20 cellular contexts compared by ENCODE assay signal in the genomic region with DNA sequence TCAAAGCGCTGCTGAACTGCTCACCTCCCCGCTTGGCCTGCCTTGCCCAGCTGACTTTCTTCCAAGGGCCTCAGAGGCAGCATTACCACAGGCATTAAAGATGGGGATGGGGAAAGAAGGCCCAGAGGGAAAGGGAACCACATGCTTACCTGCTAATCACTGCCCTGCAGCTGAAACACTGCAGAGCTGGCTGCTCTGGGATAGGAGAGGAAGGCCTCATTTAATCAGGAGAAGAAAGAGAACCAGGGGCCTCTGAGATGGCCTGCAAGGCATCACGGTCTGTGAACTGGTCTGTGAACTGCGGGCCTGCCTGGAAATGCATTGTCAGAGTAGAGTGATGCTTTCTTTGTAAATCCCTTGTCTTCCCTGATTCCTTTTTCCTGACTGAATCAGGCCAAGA. TPM values are rescaled to one million over a fixed set of nuclear protein-coding genes. Genes with fewer than 3 reads are reported as not detected.
DNase-seq lines count a peak whose midpoint lies in the region; ATAC-seq and TF ChIP-seq lines count a peak whose summit lies in the region.
"Had no signal": no experiment of that assay in that cellular context is flagged by ENCODE, and none has a peak within 500 bp of the region (broad histone marks: within the 10 kb centered on the region; RNA-seq: fewer than 3 reads in every experiment).

No MANE protein-coding gene starts in this region.

- ATAC-seq in HG03354 (IDR thresholded peaks at IDR 0.05; ENCODE audit: poor library complexity, severe bottlenecking, unreplicated experiment) = no peak
- no peak for ATAC-seq in naive thymus-derived CD8-positive, alpha-beta T cell
- ATAC-seq: CD8-positive, alpha-beta T cell; Panc1; SK-N-SH treated with all-trans-retinoic acid at 6 μM for 48 hours had no signal

- no peak for DNase-seq in Calu3
- no peak for DNase-seq in SJCRH30
- DNase-seq in nephron progenitor cell = no peak
- DNase-seq in GM19238 (ENCODE audit: insufficient read length, low spot score) = no peak
- no peak for DNase-seq in naive thymus-derived CD8-positive, alpha-beta T cell
- DNase-seq in kidney tubule cell (ENCODE audit: low spot score) = no peak
- DNase-seq: CD8-positive, alpha-beta T cell; DND-41; GDM1; Kasumi-1; NCI-H1417 treated with DMSO at 0.1 percent for 48 hours; NCI-H2029; NCI-H2171; NCI-H510A; Right ventricle myocardium superior had no signal

- no peak overlapping the region for H3K4me3 ChIP-seq in SJCRH30
- H3K4me3 ChIP-seq in iPS-15b (ENCODE audit: low read depth, low read length) = no peak overlapping the region

- H3K27me3 Mint-ChIP-seq in Calu3 (ENCODE audit: unreplicated experiment) = no peaks in the 10 kb centered on the region
- H3K27me3 Mint-ChIP-seq in nephron progenitor cell (ENCODE audit: low read depth, poor library complexity) = peaks cover 7% of the 10 kb centered on the region
- no peaks in the 10 kb centered on the region for H3K27me3 Mint-ChIP-seq in naive thymus-derived CD8-positive, alpha-beta T cell
- H3K27me3 Mint-ChIP-seq: IgD-negative memory B cell had no signal

- no peaks in the 10 kb centered on the region for H3K9me3 ChIP-seq in SJCRH30 (replicated peaks)
- H3K9me3 ChIP-seq in iPS-15b (ENCODE audit: control insufficient read depth, insufficient read depth, low read length) = no peaks in the 10 kb centered on the region

- H3K36me3 Mint-ChIP-seq in Calu3 (ENCODE audit: insufficient read depth, unreplicated experiment) = no peaks in the 10 kb centered on the region
- peaks cover 31% of the 10 kb centered on the region for H3K36me3 Mint-ChIP-seq in nephron progenitor cell (ENCODE audit: low read depth)
- peaks cover 18 to 41% (median 27%) of the 10 kb centered on the region in 3 donors for H3K36me3 Mint-ChIP-seq in naive thymus-derived CD8-positive, alpha-beta T cell

- BruUV-seq in Calu3 (replicated peaks; lab: Mats Ljungman, UMichigan) = no TSS peak

- CTCF ChIA-PET in Calu3 (lab: Charles Lee) = interaction anchor here (2.5 kb wide), 1 partner anchor 159 kb away, joined by 24 read pairs; no protein-coding TSS in a partner anchor

- TF ChIP-seq CTCF in Calu3 (IDR thresholded peaks at IDR 0.05; ENCODE audit: unreplicated experiment) = no peak
- no peak for TF ChIP-seq CTCF in nephron progenitor cell (IDR thresholded peaks at IDR 0.05)

- H3K4me3 Mint-ChIP-seq in Calu3 (ENCODE audit: low read depth, unreplicated experiment) = no peak overlapping the region
- H3K4me3 Mint-ChIP-seq in nephron progenitor cell = no peak overlapping the region
- no peak overlapping the region for H3K4me3 Mint-ChIP-seq in naive thymus-derived CD8-positive, alpha-beta T cell
- H3K4me3 Mint-ChIP-seq: CD8-positive, alpha-beta T cell; IgD-negative memory B cell had no signal

- H3K27ac Mint-ChIP-seq in Calu3 (ENCODE audit: unreplicated experiment) (peak overlapping the region; percentile 22), nephron progenitor cell (peak overlapping the region; percentile 6)
- peak overlapping the region in 3 of 10 donors; percentile 4 to 43 (median 22) for H3K27ac Mint-ChIP-seq in naive thymus-derived CD8-positive, alpha-beta T cell
- H3K27ac Mint-ChIP-seq: CD8-positive, alpha-beta T cell had no signal

- H3K4me1 Mint-ChIP-seq in Calu3 (ENCODE audit: low read depth, unreplicated experiment) = peaks cover 9% of the 10 kb centered on the region
- H3K4me1 Mint-ChIP-seq in nephron progenitor cell = peaks cover 8% of the 10 kb centered on the region
- H3K4me1 Mint-ChIP-seq in naive thymus-derived CD8-positive, alpha-beta T cell = peaks cover 0 to 2% (median 0%) of the 10 kb centered on the region in 4 donors

- H3K27ac ChIP-seq in SJCRH30 = peak overlapping the region; percentile 45

- H3K9me3 Mint-ChIP-seq in Calu3 (ENCODE audit: low read depth, unreplicated experiment) (peaks cover 2% of the 10 kb centered on the region), nephron progenitor cell (no peaks in the 10 kb centered on the region)
- H3K9me3 Mint-ChIP-seq in naive thymus-derived CD8-positive, alpha-beta T cell = no peaks in the 10 kb centered on the region
- H3K9me3 Mint-ChIP-seq: CD8-positive, alpha-beta T cell; IgD-negative memory B cell had no signal

- H3K36me3 ChIP-seq in SJCRH30 = peaks cover 11% of the 10 kb centered on the region; the same call in 1 of the 2 replicates
- H3K36me3 ChIP-seq in iPS-15b (ENCODE audit: control insufficient read depth, insufficient read depth, low read length) = no peaks in the 10 kb centered on the region

- peak overlapping the region; percentile 18 for H3K9ac ChIP-seq in iPS-15b (ENCODE audit: low read depth, low read length)

- intact Hi-C loops in Calu3 (cut with micrococcal nuclease; ENCODE audit: unreplicated experiment) = loop anchor here (5.0 to 10.0 kb wide), 2 partner anchors 452 to 480 kb away; partner anchors contain the start of gene TNPO1

- H3K27me3 ChIP-seq in SJCRH30 (no peaks in the 10 kb centered on the region), iPS-15b (ENCODE audit: control insufficient read depth, insufficient read depth, low read length) (no peaks in the 10 kb centered on the region)

- POLR2A ChIA-PET in naive thymus-derived CD8-positive, alpha-beta T cell (lab: Charles Lee) = no interaction called here

- H3K4me1 ChIP-seq in SJCRH30 = peaks cover 36% of the 10 kb centered on the region
- peaks cover 8% of the 10 kb centered on the region for H3K4me1 ChIP-seq in iPS-15b (ENCODE audit: control insufficient read depth, insufficient read depth, low read length)

RNA-seq across cellular contexts. Expression of gene PTCD2, which starts 44.8 kb away (rescaled TPM):
- total RNA-seq in Calu3 (2022) = 14.3 and 16.2 TPM in 2 replicates
- total RNA-seq in SJCRH30 (2014; rRNA removed; shearing (Covaris generic)) = 12.7 and 13.4 TPM in 2 replicates
- 10 to 100 TPM; 10.6 to 13.9 TPM for total RNA-seq in naive thymus-derived CD8-positive, alpha-beta T cell
- polyA plus RNA-seq in naive thymus-derived CD8-positive, alpha-beta T cell = 1 to 10 TPM; 4.0 to 6.1 (median 5.9) TPM

RNA-seq across cellular contexts. Expression of gene MRPS27, which starts 44.9 kb away (rescaled TPM):
- total RNA-seq in Calu3 (2022) = 57.7 and 61.2 TPM in 2 replicates
- total RNA-seq in SJCRH30 (2014; rRNA removed; shearing (Covaris generic)) = 98.5 and 105 TPM in 2 replicates
- 10 to 100 TPM; 45.2 to 48.5 TPM for total RNA-seq in naive thymus-derived CD8-positive, alpha-beta T cell
- 10 to 100 TPM; 31.7 to 43.6 (median 36.0) TPM for polyA plus RNA-seq in naive thymus-derived CD8-positive, alpha-beta T cell
